Comparison of ENCODE assay signal across 28 cellular contexts in the genomic region with DNA sequence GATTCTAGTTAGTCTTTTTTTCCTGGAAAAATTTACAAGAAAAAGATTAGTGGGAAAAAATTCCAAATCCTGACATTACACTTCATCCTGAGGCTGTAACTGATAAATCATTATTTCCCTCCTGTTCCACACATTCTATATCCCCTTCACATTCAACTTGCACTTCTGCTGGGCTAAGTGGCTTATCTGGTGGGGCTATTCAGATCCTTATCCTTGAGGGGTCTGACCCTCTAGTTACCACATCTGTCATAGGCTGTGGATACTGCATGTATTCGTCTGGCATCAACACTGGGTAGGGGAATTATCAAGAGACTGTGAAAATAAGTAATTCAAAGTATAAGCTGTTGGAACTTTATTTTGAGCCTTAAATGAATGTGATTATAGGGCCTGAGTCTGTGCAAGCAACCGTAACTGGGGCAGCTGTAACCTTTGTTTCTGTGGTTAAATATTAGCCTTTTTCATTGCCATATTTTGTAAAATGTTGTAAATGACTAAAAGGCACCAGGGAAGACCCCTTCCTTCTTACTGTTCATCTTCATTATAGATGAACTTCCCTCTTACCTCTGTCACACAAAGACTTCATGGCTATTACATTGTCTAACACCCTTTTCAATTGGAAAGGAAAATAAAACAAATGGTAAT.
"Had no signal": no experiment of that assay in that cellular context is flagged by ENCODE, and none has a peak within 500 bp of the region (broad histone marks: within the 10 kb centered on the region; RNA-seq: fewer than 3 reads in every experiment).

No MANE protein-coding gene starts in this region.

- DNase-seq: activated B cell treated with CpG ODN at 0.5 μM for 24 hours; activated CD4-positive, alpha-beta T cell treated with anti-CD3 and anti-CD28 coated beads for 36 hours; activated CD4-positive, alpha-beta T cell treated with anti-CD3 and anti-CD28 coated beads, Interleukin-2, amount 50 U/mL, for 4 hours; activated CD8-positive, alpha-beta memory T cell treated with anti-CD3 and anti-CD28 coated beads for 24 hours; activated CD8-positive, alpha-beta memory T cell treated with anti-CD3 and anti-CD28 coated beads, Interleukin-2, amount 50 U/mL, for 4 hours; activated naive CD4-positive, alpha-beta T cell treated with Interleukin-2 at 50 U/mL for 16 hours; activated naive CD8-positive, alpha-beta T cell treated with anti-CD3 and anti-CD28 coated beads, Interleukin-2, amount 10 ng/mL, durations not matched to agents 7 days and 5 days; activated T-cell treated with anti-CD3 and anti-CD28 coated beads, Interleukin-2, amount 50 U/mL, for 24 hours; amniotic stem cell; dorsolateral prefrontal cortex; effector memory CD8-positive, alpha-beta T cell; head of caudate nucleus; nephron progenitor cell; pancreas; psoas muscle; right cardiac atrium; stimulated activated CD4-positive, alpha-beta T cell treated with anti-CD3 and anti-CD28 coated beads, Interleukin-12 subunit alpha, Interleukin-12 subunit beta, amount 100 ng/mL, for 4 hours; stimulated activated CD4-positive, alpha-beta T cell treated with anti-CD3 and anti-CD28 coated beads, Interleukin-4, amount 100 ng/mL, for 4 hours; substantia nigra; T1000; thyroid gland; upper lobe of right lung had no signal

- H3K27ac Mint-ChIP-seq: activated B cell treated with CpG ODN at 0.5 μM for 24 hours; activated CD4-positive, alpha-beta T cell treated with anti-CD3 and anti-CD28 coated beads for 36 hours; activated naive CD8-positive, alpha-beta T cell treated with anti-CD3 and anti-CD28 coated beads, Interleukin-2, amount 10 ng/mL, durations not matched to agents 7 days and 5 days; activated T-cell treated with anti-CD3 and anti-CD28 coated beads, Interleukin-2, amount 50 U/mL, for 24 hours; activated T-helper 17 cell treated with anti-CD3 and anti-CD28 coated beads, Interleukin-2, amount 50 U/mL, for 72 hours; effector memory CD8-positive, alpha-beta T cell; nephron progenitor cell; stimulated activated naive CD8-positive, alpha-beta T cell treated with anti-CD3 and anti-CD28 coated beads, Interleukin-15, Interleukin-2, amounts not matched to agents 100 ng/mL and 50 ng/mL, for 24 hours had no signal

- H3K4me1 Mint-ChIP-seq: activated B cell treated with CpG ODN at 0.5 μM for 24 hours; activated CD4-positive, alpha-beta T cell treated with anti-CD3 and anti-CD28 coated beads for 36 hours; activated naive CD8-positive, alpha-beta T cell treated with anti-CD3 and anti-CD28 coated beads, Interleukin-2, amount 10 ng/mL, durations not matched to agents 7 days and 5 days; activated T-helper 17 cell treated with anti-CD3 and anti-CD28 coated beads, Interleukin-2, amount 50 U/mL, for 72 hours; central memory CD8-positive, alpha-beta T cell; nephron progenitor cell had no signal

- ATAC-seq: activated CD4-positive, alpha-beta T cell treated with anti-CD3 and anti-CD28 coated beads for 36 hours; activated T-helper 17 cell treated with anti-CD3 and anti-CD28 coated beads, Interleukin-2, amount 50 U/mL, for 72 hours; effector memory CD8-positive, alpha-beta T cell; gastroesophageal sphincter; pancreas; psoas muscle; right cardiac atrium; upper lobe of right lung had no signal

- FAIRE-seq: colon, islet of Langerhans, pancreas had no signal

- H3K4me3 Mint-ChIP-seq: activated B cell treated with CpG ODN at 0.5 μM for 24 hours; activated CD4-positive, alpha-beta T cell treated with anti-CD3 and anti-CD28 coated beads for 36 hours; activated naive CD8-positive, alpha-beta T cell treated with anti-CD3 and anti-CD28 coated beads, Interleukin-2, amount 10 ng/mL, durations not matched to agents 7 days and 5 days; activated T-cell treated with anti-CD3 and anti-CD28 coated beads, Interleukin-2, amount 50 U/mL, for 24 hours; activated T-helper 17 cell treated with anti-CD3 and anti-CD28 coated beads, Interleukin-2, amount 50 U/mL, for 72 hours; central memory CD8-positive, alpha-beta T cell; effector memory CD8-positive, alpha-beta T cell; nephron progenitor cell; stimulated activated naive CD8-positive, alpha-beta T cell treated with anti-CD3 and anti-CD28 coated beads, Interleukin-15, Interleukin-2, amounts not matched to agents 100 ng/mL and 50 ng/mL, for 24 hours had no signal

- H3K36me3 Mint-ChIP-seq: activated naive CD8-positive, alpha-beta T cell treated with anti-CD3 and anti-CD28 coated beads, Interleukin-2, amount 10 ng/mL, durations not matched to agents 7 days and 5 days had no signal

- H3K27me3 Mint-ChIP-seq: activated B cell treated with CpG ODN at 0.5 μM for 24 hours; stimulated activated naive CD8-positive, alpha-beta T cell treated with anti-CD3 and anti-CD28 coated beads, Interleukin-15, Interleukin-2, amounts not matched to agents 100 ng/mL and 50 ng/mL, for 24 hours had no signal
